Comparison of ENCODE assay signal across 8 cellular contexts in the genomic region with DNA sequence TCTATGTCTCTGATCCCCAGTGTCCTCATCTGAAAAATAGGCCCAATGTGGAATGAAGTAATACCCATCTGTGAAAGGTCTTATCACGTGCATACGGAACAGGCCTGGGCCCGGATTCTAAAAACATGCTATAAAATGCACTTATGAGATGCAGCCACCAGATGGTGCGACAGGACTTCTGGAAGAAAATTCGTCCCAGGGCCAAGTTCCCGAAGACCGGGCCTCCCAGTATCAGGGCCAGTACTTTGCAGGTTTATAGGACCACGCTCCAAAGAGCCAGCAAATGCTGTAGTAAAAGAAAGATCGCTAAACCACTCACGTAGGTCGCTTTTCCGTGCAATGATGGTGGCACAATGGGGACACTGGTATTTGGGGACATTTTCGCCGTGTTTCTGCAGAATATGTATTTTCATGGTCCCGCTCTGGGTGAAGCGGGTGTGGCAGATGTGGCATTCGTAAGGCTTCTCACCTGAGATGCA. TPM values are rescaled to one million over a fixed set of nuclear protein-coding genes. Genes with fewer than 3 reads are reported as not detected.
DNase-seq lines count a peak whose midpoint lies in the region; ATAC-seq, FAIRE-seq and TF ChIP-seq lines count a peak whose summit lies in the region.

No MANE protein-coding gene starts in this region.

- H3K4me3 ChIP-seq in ectodermal cell (ENCODE audit: insufficient read depth, low read depth, low read length) (no peak overlapping the region), right lobe of liver (no peak overlapping the region), thoracic aorta (no peak overlapping the region)

- no peak for TF ChIP-seq POLR2A in right lobe of liver (IDR thresholded peaks at IDR 0.05)

- peaks cover 4% of the 10 kb centered on the region for H3K4me1 ChIP-seq in ectodermal cell (ENCODE audit: control insufficient read depth, insufficient read depth, low read length)
- H3K4me1 ChIP-seq in right lobe of liver, result no peaks in the 10 kb centered on the region
- no peaks in the 10 kb centered on the region for H3K4me1 ChIP-seq in thoracic aorta (ENCODE audit: control insufficient read depth in 1 of 2, low read depth in 2 of 2)

- ATAC-seq in right lobe of liver (peak; percentile 92 to 97 (median 94)), thoracic aorta (ENCODE audit: insufficient number of reproducible peaks, low FRiP score, low read depth) (peak; percentile 28), GM18511 (IDR thresholded peaks at IDR 0.05; ENCODE audit: unreplicated experiment) (no peak)

- in situ Hi-C loops in SK-MEL-5 (cut with HindIII; ENCODE audit: low pct_unique_long_range_greater_than_20kb, low sequenced_read_pairs), result no loop called here

- H3K27me3 ChIP-seq in ectodermal cell (ENCODE audit: control insufficient read depth, insufficient read depth, low read length, poor library complexity, severe bottlenecking), result no peaks in the 10 kb centered on the region
- H3K27me3 ChIP-seq in right lobe of liver, result no peaks in the 10 kb centered on the region
- H3K27me3 ChIP-seq in thoracic aorta (replicated peaks; ENCODE audit: insufficient read depth), result no peaks in the 10 kb centered on the region

- 39% methylated on average over 17 of the region's 17 CpGs for WGBS in ectodermal cell, 2 experiments
- WGBS in right lobe of liver (ENCODE audit: insufficient coverage, low coverage, low lambda C conversion rate, missing lambda C conversion rate), result 12% methylated on average over 9 of the region's 17 CpGs

- H3K36me3 ChIP-seq in ectodermal cell (ENCODE audit: control insufficient read depth, insufficient read depth, low read length), result no peaks in the 10 kb centered on the region
- H3K36me3 ChIP-seq in right lobe of liver, result no peaks in the 10 kb centered on the region
- no peaks in the 10 kb centered on the region for H3K36me3 ChIP-seq in thoracic aorta

- H3K9me3 ChIP-seq in ectodermal cell (ENCODE audit: control insufficient read depth, low read length) (no peaks in the 10 kb centered on the region), right lobe of liver (no peaks in the 10 kb centered on the region), thoracic aorta (no peaks in the 10 kb centered on the region)

- H3K27ac ChIP-seq in ectodermal cell (ENCODE audit: insufficient read depth, low read depth, low read length, poor library complexity, severe bottlenecking) (peak overlapping the region; percentile 29), right lobe of liver (no peak overlapping the region), thoracic aorta (no peak overlapping the region)

- DNase-seq in DMS114 treated with DMSO at 0.1 percent for 48 hours (lab: John Stamatoyannopoulos, UW; ENCODE audit: unreplicated experiment) (peak; percentile 29), HTR-8/SVneo (ENCODE audit: insufficient read length, low spot score) (peak; percentile 96), SK-MEL-5 (ENCODE audit: low read depth, low spot score) (peak; percentile 86), right lobe of liver (peak; percentile 63 to 77 (median 74)), thoracic aorta (ENCODE audit: low spot score) (no peak), NCI-H510A (lab: John Stamatoyannopoulos, UW) (no peak)

- FAIRE-seq in HTR-8/SVneo (lab: Jason Lieb, UNC), result peak; percentile 93

- peak; percentile 76 to 86 (median 79) for TF ChIP-seq CTCF in right lobe of liver (IDR thresholded peaks at IDR 0.05)
- TF ChIP-seq CTCF in thoracic aorta (IDR thresholded peaks at IDR 0.05), result peak; percentile 78

- intact Hi-C loops in right lobe of liver (cut with DNase I), result loop anchor here (5.0 to 10.0 kb wide), 2 partner anchors 83 to 700 kb away; no protein-coding TSS in a partner anchor

RNA-seq across cellular contexts. Expression of a gene that starts 10.6 kb away (rescaled TPM):
- 0.42 and 0.51 TPM in 2 replicates for total RNA-seq in SK-MEL-5 (2014; rRNA removed; shearing (Covaris generic))
- 0.29 and 0.54 TPM in 2 replicates for polyA plus RNA-seq in SK-MEL-5 (2015; cell fraction: cytosol; rRNA removed)
- polyA plus RNA-seq in SK-MEL-5 (2015; cell fraction: nucleus; rRNA removed), result 0.47 and 0.68 TPM in 2 replicates
- 0.11 TPM for polyA plus RNA-seq in ectodermal cell (2013, experiment 1 of 4)
- 0.18 TPM for polyA plus RNA-seq in ectodermal cell (2013, experiment 2 of 4)
- polyA plus RNA-seq in ectodermal cell (2013, experiment 3 of 4), result 0.11 TPM
- 0.32 TPM for polyA plus RNA-seq in ectodermal cell (2013, experiment 4 of 4)
- total RNA-seq in right lobe of liver, result under 1 TPM in 4 of 6 experiments, not detected in 2; 0.09 to 0.50 (median 0.33) TPM
- total RNA-seq in thoracic aorta, result not detected

RNA-seq across cellular contexts. Expression of a gene that starts 46.6 kb away (rescaled TPM):
- total RNA-seq in SK-MEL-5 (2014; rRNA removed; shearing (Covaris generic)), result 0.32 TPM in 1 of 2 replicates, not detected in the other
- not detected in 2 replicates for polyA plus RNA-seq in SK-MEL-5 (2015; cell fraction: cytosol; rRNA removed)
- polyA plus RNA-seq in SK-MEL-5 (2015; cell fraction: nucleus; rRNA removed), result not detected in 2 replicates
- not detected for polyA plus RNA-seq in ectodermal cell (2013, experiment 1 of 4)
- not detected for polyA plus RNA-seq in ectodermal cell (2013, experiment 2 of 4)
- polyA plus RNA-seq in ectodermal cell (2013, experiment 3 of 4), result not detected
- polyA plus RNA-seq in ectodermal cell (2013, experiment 4 of 4), result not detected
- total RNA-seq in right lobe of liver, result 1,000 to 10,000 TPM in 2 of 6 experiments, 100 to 1,000 TPM in 4; 187 to 1,757 (median 778) TPM
- total RNA-seq in thoracic aorta, result 1 to 10 TPM in 1 of 2 donors, under 1 TPM in 1; 0.56 to 4.2 TPM

Comparison
In these comparisons a context has a peak if more than half of its experiments do, and no peak if none do; other contexts are left out.
1. DNase-seq: peak in DMS114 treated with DMSO at 0.1 percent for 48 hours (single experiment), HTR-8/SVneo (single experiment), SK-MEL-5 (single experiment) and right lobe of liver (3 of 3); none in thoracic aorta (single experiment) and NCI-H510A (single experiment).
2. RNA of a gene that starts 46.6 kb away (total RNA-seq): 187 to 1,757 TPM in right lobe of liver; 0.56 to 4.2 TPM in thoracic aorta and 0.32 TPM in SK-MEL-5; every median in the first group is over 10 times any median in the second.